In genomic region chr1:97849350-97850339, GRCh38 we compare ENCODE assay signal across 9 cellular contexts.
A peak's percentile ranks its signal among the peaks of the same experiment; 100 is the strongest.
DNase-seq lines count a peak whose midpoint lies in the region; ATAC-seq and TF ChIP-seq lines count a peak whose summit lies in the region.
"Had no signal": no experiment of that assay in that cellular context is flagged by ENCODE, and none has a peak within 500 bp of the region (broad histone marks: within the 10 kb centered on the region; RNA-seq: fewer than 3 reads in every experiment).

No MANE protein-coding gene starts in this region.

- H3K27ac ChIP-seq in PC-3 (ENCODE audit: low read length) = peak overlapping the region; percentile 61

- POLR2A ChIA-PET in PC-3 (lab: Charles Lee; ENCODE audit: unreplicated experiment) (interaction anchor here (0.6 to 0.9 kb wide), 4 partner anchors 34 to 870 kb away, joined by 3 to 6 read pairs (median 4); partner anchors contain the start of gene DPYD), GM10248 (lab: Yijun Ruan, JAX) (no interaction called here)

- no peak overlapping the region for H3K9ac ChIP-seq in PC-3 (ENCODE audit: low read length)

- H3F3A ChIP-seq in PC-3 (ENCODE audit: low read length, unreplicated experiment) = no peaks in the 10 kb centered on the region

- no TSS peak for BruUV-seq in PC-3 (replicated peaks; lab: Mats Ljungman, UMichigan)

- DNase-seq in GM04504 (ENCODE audit: low read depth) = peak; percentile 62
- peak; percentile 59 for DNase-seq in HFF-Myc (ENCODE audit: extremely low read depth, low read depth)
- peak; percentile 83 for DNase-seq in PC-3
- peak; percentile 86 for DNase-seq in fibroblast of the aortic adventitia (ENCODE audit: low read depth)
- peak; percentile 72 for DNase-seq in stromal cell of bone marrow (ENCODE audit: low read depth)
- no peak for DNase-seq in GM10248 (ENCODE audit: extremely low spot score)
- no peak for DNase-seq in OCI-M2 (lab: John Stamatoyannopoulos, UW; ENCODE audit: unreplicated experiment)

- peaks cover 17% of the 10 kb centered on the region for H3K4me1 ChIP-seq in PC-3 (ENCODE audit: insufficient read depth, low read length)

- H3K9me2 ChIP-seq in PC-3 (replicated peaks; ENCODE audit: low read length) = no peaks in the 10 kb centered on the region

- CTCF ChIA-PET in PC-3 (lab: Charles Lee) (no interaction called here), GM10248 (lab: Yijun Ruan, JAX) (interaction anchor here (0.8 to 1.4 kb wide), 5 partner anchors 8 to 204 kb away, joined by 3 to 4 read pairs (median 3); no protein-coding TSS in a partner anchor)

- TF ChIP-seq CTCF in HFF-Myc (IDR thresholded peaks at IDR 0.05; ENCODE audit: low read depth, low read length, missing control alignments) (no peak), PC-3 (conservative IDR thresholded peaks at IDR 0.05; ENCODE audit: low read depth, low read length) (no peak), fibroblast of the aortic adventitia (IDR thresholded peaks at IDR 0.05; ENCODE audit: insufficient read depth, low read length) (no peak), GM10248 (IDR thresholded peaks at IDR 0.05; ENCODE audit: control extremely low read depth, extremely low read depth, low read depth, missing control alignments) (no peak)

- H2AFZ ChIP-seq in PC-3 (ENCODE audit: low read length) = no peak overlapping the region

- no peaks in the 10 kb centered on the region for H3K27me3 ChIP-seq in PC-3 (ENCODE audit: low read length)

- intact Hi-C loops in PC-3 (cut with micrococcal nuclease) = loop anchor here (5.0 kb wide), 1 partner anchor 48 kb away; no protein-coding TSS in a partner anchor

- ATAC-seq in PC-3 (peak; percentile 99), GM19397 (IDR thresholded peaks at IDR 0.05; ENCODE audit: unreplicated experiment) (no peak)

- H3K4me2 ChIP-seq in PC-3 (ENCODE audit: low read length) = peak overlapping the region; percentile 37

- H3K9me3 ChIP-seq in PC-3 (ENCODE audit: low read length) = no peaks in the 10 kb centered on the region

- H3K36me3 ChIP-seq in PC-3 (ENCODE audit: low read depth, low read length) = peaks cover 3% of the 10 kb centered on the region; the same call in 1 of the 2 replicates

- no peaks in the 10 kb centered on the region for H4K20me1 ChIP-seq in PC-3 (ENCODE audit: low read length)

- H3K4me3 ChIP-seq in HFF-Myc (replicated peaks; ENCODE audit: low read depth, low read length) = no peak overlapping the region
- H3K4me3 ChIP-seq in PC-3 (ENCODE audit: low read length) = no peak overlapping the region
- H3K4me3 ChIP-seq in fibroblast of the aortic adventitia (ENCODE audit: low read depth, low read length) = no peak overlapping the region
- H3K4me3 ChIP-seq: skin epidermis had no signal

- no peaks in the 10 kb centered on the region for H3K79me2 ChIP-seq in PC-3 (ENCODE audit: low read length)

Comparison
In these comparisons a context has a peak if more than half of its experiments do, and no peak if none do; other contexts are left out.
1. DNase-seq: peak in GM04504 (single experiment), HFF-Myc (single experiment), PC-3 (single experiment), fibroblast of the aortic adventitia (single experiment) and stromal cell of bone marrow (single experiment); none in GM10248 (single experiment) and OCI-M2 (single experiment).